ENCODE assay signal across 15 cellular contexts in the genomic region with DNA sequence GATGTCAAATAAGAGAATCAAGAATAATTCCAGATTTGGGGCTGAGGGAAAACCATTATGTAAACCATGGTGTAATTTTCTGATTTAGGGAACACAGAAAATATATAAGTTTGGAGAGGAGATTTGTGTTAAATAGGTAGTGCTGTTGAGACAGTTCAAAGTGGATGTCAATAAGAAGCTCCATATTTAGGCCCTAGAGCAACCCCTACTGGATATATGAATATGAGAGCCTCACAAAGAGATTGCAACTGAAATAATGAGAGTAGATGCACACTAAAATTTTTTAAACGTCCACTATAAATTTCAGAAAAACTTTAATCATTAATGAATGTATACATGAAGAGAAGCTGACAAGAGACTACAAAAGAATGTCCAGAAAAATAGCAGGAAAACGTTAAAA.
DNase-seq lines count a peak whose midpoint lies in the region; ATAC-seq and TF ChIP-seq lines count a peak whose summit lies in the region.
"Had no signal": no experiment of that assay in that cellular context is flagged by ENCODE, and none has a peak within 500 bp of the region (broad histone marks: within the 10 kb centered on the region; RNA-seq: fewer than 3 reads in every experiment).

No MANE protein-coding gene starts in this region.

- H3K4me3 Mint-ChIP-seq in H9: no peak overlapping the region
- H3K4me3 Mint-ChIP-seq in stimulated activated naive CD8-positive, alpha-beta T cell treated with anti-CD3 and anti-CD28 coated beads, Interleukin-15, amount 100 ng/mL, for 72 hours: no peak overlapping the region
- no peak overlapping the region for H3K4me3 Mint-ChIP-seq in activated CD4-positive, alpha-beta T cell treated with anti-CD3 and anti-CD28 coated beads, Interleukin-2, amount 10 ng/mL, durations not matched to agents 7 days and 5 days
- H3K4me3 Mint-ChIP-seq: T-helper 2 cell treated with Interferon-gamma antibody and Interleukin-4, amounts not matched to agents 5 μg/mL and 100 μg/mL, for 36 hours had no signal

- no peak for TF ChIP-seq CTCF in AG10803 (conservative IDR thresholded peaks at IDR 0.05; ENCODE audit: low read length)
- TF ChIP-seq CTCF in H9 (conservative IDR thresholded peaks at IDR 0.05): peak; percentile 49; the same call in 2 of the 3 replicates
- TF ChIP-seq CTCF in fibroblast of the aortic adventitia (IDR thresholded peaks at IDR 0.05; ENCODE audit: insufficient read depth, low read length): no peak

- no peak overlapping the region for H4K91ac ChIP-seq in H9 (ENCODE audit: insufficient read length, low read depth, low read length)

- H3K18ac ChIP-seq in H9 (ENCODE audit: insufficient read length, low read depth, low read length): no peak overlapping the region

- no peak overlapping the region for H3K23ac ChIP-seq in H9 (ENCODE audit: insufficient read length, low read depth, low read length)

- no peaks in the 10 kb centered on the region for H3K27me3 Mint-ChIP-seq in H9 (ENCODE audit: low read depth)
- no peaks in the 10 kb centered on the region for H3K27me3 Mint-ChIP-seq in stimulated activated naive CD8-positive, alpha-beta T cell treated with anti-CD3 and anti-CD28 coated beads, Interleukin-15, amount 100 ng/mL, for 72 hours
- H3K27me3 Mint-ChIP-seq in activated CD4-positive, alpha-beta T cell treated with anti-CD3 and anti-CD28 coated beads, Interleukin-2, amount 10 ng/mL, durations not matched to agents 7 days and 5 days: no peaks in the 10 kb centered on the region

- no peaks in the 10 kb centered on the region for H3K4me1 ChIP-seq in H9 (ENCODE audit: insufficient read depth, low read length)

- no peak overlapping the region for H3K27ac ChIP-seq in H9 (ENCODE audit: insufficient read length, low read depth, low read length)
- H3K27ac ChIP-seq: HL-60 had no signal

- H2BK15ac ChIP-seq in H9 (ENCODE audit: low read depth, low read length): no peak overlapping the region

- no peaks in the 10 kb centered on the region for H3K9me3 ChIP-seq in H9 (ENCODE audit: control insufficient read depth, low read depth, low read length)

- DNase-seq in AG10803 (ENCODE audit: low read depth) (peak; percentile 2), H9 (no peak), OCI-M1 (lab: John Stamatoyannopoulos, UW) (peak; percentile 59), fibroblast of the aortic adventitia (ENCODE audit: low read depth) (peak; percentile 2), hippocampal formation (lab: John Stamatoyannopoulos, UW) (no peak)
- no peak for DNase-seq in stimulated activated CD4-positive, alpha-beta T cell treated with anti-CD3 and anti-CD28 coated beads, Interleukin-12 subunit alpha, Interleukin-12 subunit beta, amount 100 ng/mL, for 4 hours
- DNase-seq in stimulated activated naive CD8-positive, alpha-beta T cell treated with anti-CD3 and anti-CD28 coated beads, Interleukin-15, amount 100 ng/mL, for 72 hours: no peak
- no peak for DNase-seq in activated CD4-positive, alpha-beta T cell treated with anti-CD3 and anti-CD28 coated beads, Interleukin-2, amount 10 ng/mL, durations not matched to agents 7 days and 5 days
- DNase-seq: central memory CD4-positive, alpha-beta T cell; DMS79 treated with DMSO at 0.1 percent for 48 hours; NCI-H345; stimulated activated naive CD4-positive, alpha-beta T cell treated with Interleukin-2 at 50 U/mL for 16 hours had no signal

- no peaks in the 10 kb centered on the region for H3K79me1 ChIP-seq in H9 (ENCODE audit: insufficient read depth, low read depth, low read length, poor library complexity, severe bottlenecking)

- H3K36me3 Mint-ChIP-seq in H9 (ENCODE audit: insufficient read depth in 1 of 3, low read depth in 3 of 3): no peaks in the 10 kb centered on the region
- no peaks in the 10 kb centered on the region for H3K36me3 Mint-ChIP-seq in activated CD4-positive, alpha-beta T cell treated with anti-CD3 and anti-CD28 coated beads, Interleukin-2, amount 10 ng/mL, durations not matched to agents 7 days and 5 days (ENCODE audit: low read depth)

- no peak overlapping the region for H4K5ac ChIP-seq in H9 (ENCODE audit: insufficient read length, low read depth, low read length)

- no peak overlapping the region for H2BK20ac ChIP-seq in H9 (ENCODE audit: low read depth, low read length, poor library complexity, severe bottlenecking)

- H2BK120ac ChIP-seq in H9 (ENCODE audit: low read depth, low read length, poor library complexity, severe bottlenecking): no peak overlapping the region

- no peaks in the 10 kb centered on the region for H3K9me3 Mint-ChIP-seq in H9
- H3K9me3 Mint-ChIP-seq in stimulated activated naive CD8-positive, alpha-beta T cell treated with anti-CD3 and anti-CD28 coated beads, Interleukin-15, amount 100 ng/mL, for 72 hours: peaks cover 0 to 14% of the 10 kb centered on the region in 2 donors
- H3K9me3 Mint-ChIP-seq in activated CD4-positive, alpha-beta T cell treated with anti-CD3 and anti-CD28 coated beads, Interleukin-2, amount 10 ng/mL, durations not matched to agents 7 days and 5 days: peaks cover 2% of the 10 kb centered on the region

- no peak overlapping the region for H4K8ac ChIP-seq in H9 (replicated peaks; ENCODE audit: insufficient read length, low read depth, low read length)

- no peaks in the 10 kb centered on the region for H3K27me3 ChIP-seq in H9 (ENCODE audit: insufficient read depth, low read length)

- no peak overlapping the region for H2AFZ ChIP-seq in H9 (ENCODE audit: low read length)

- no peak overlapping the region for H3K56ac ChIP-seq in H9 (ENCODE audit: insufficient read length, low read depth, low read length)

- H2BK12ac ChIP-seq in H9 (ENCODE audit: insufficient read length, low read depth, low read length): no peak overlapping the region

- no peak for ATAC-seq in stimulated activated naive CD8-positive, alpha-beta T cell treated with anti-CD3 and anti-CD28 coated beads, Interleukin-15, amount 100 ng/mL, for 72 hours
- ATAC-seq: HCT116 had no signal

- H3K4ac ChIP-seq in H9 (ENCODE audit: low read depth, low read length): no peak overlapping the region

- H2BK5ac ChIP-seq in H9 (ENCODE audit: insufficient read length, low read length): no peak overlapping the region

- H3K4me1 Mint-ChIP-seq in H9: no peaks in the 10 kb centered on the region
- H3K4me1 Mint-ChIP-seq in stimulated activated naive CD8-positive, alpha-beta T cell treated with anti-CD3 and anti-CD28 coated beads, Interleukin-15, amount 100 ng/mL, for 72 hours: no peaks in the 10 kb centered on the region
- no peaks in the 10 kb centered on the region for H3K4me1 Mint-ChIP-seq in activated CD4-positive, alpha-beta T cell treated with anti-CD3 and anti-CD28 coated beads, Interleukin-2, amount 10 ng/mL, durations not matched to agents 7 days and 5 days

- H3K4me3 ChIP-seq in AG10803 (ENCODE audit: low read length) (no peak overlapping the region), fibroblast of the aortic adventitia (ENCODE audit: low read depth, low read length) (no peak overlapping the region)

- WGBS in H9 (ENCODE audit: extremely low coverage, insufficient read length, low lambda C conversion rate): no CpG with 5 or more reads among the region's 2 CpGs

- no peaks in the 10 kb centered on the region for H3K79me2 ChIP-seq in H9 (ENCODE audit: insufficient read depth, low read length)

- no peak overlapping the region for H2AK5ac ChIP-seq in H9 (ENCODE audit: insufficient read length, low read length)

- H3K27ac Mint-ChIP-seq in H9: no peak overlapping the region
- no peak overlapping the region for H3K27ac Mint-ChIP-seq in stimulated activated naive CD8-positive, alpha-beta T cell treated with anti-CD3 and anti-CD28 coated beads, Interleukin-15, amount 100 ng/mL, for 72 hours
- no peak overlapping the region for H3K27ac Mint-ChIP-seq in activated CD4-positive, alpha-beta T cell treated with anti-CD3 and anti-CD28 coated beads, Interleukin-2, amount 10 ng/mL, durations not matched to agents 7 days and 5 days
- H3K27ac Mint-ChIP-seq: T-helper 2 cell treated with Interferon-gamma antibody and Interleukin-4, amounts not matched to agents 5 μg/mL and 100 μg/mL, for 36 hours had no signal

- no peak overlapping the region for H3T11ph ChIP-seq in H9 (ENCODE audit: low read length)

- POLR2A ChIA-PET in activated CD4-positive, alpha-beta T cell treated with anti-CD3 and anti-CD28 coated beads, Interleukin-2, amount 10 ng/mL, durations not matched to agents 7 days and 5 days (lab: Charles Lee): no interaction called here

- no peak overlapping the region for H3K14ac ChIP-seq in H9 (ENCODE audit: insufficient read depth, low read length)

- no peak overlapping the region for H3K4me2 ChIP-seq in H9 (ENCODE audit: insufficient read depth, insufficient read length, low read length)

- H4K20me1 ChIP-seq in H9 (ENCODE audit: control insufficient read depth, insufficient read depth, insufficient read length): no peaks in the 10 kb centered on the region

- H3K23me2 ChIP-seq in H9 (ENCODE audit: insufficient read length, low read depth, low read length, poor library complexity, severe bottlenecking): no peaks in the 10 kb centered on the region

- no peak overlapping the region for H3K9ac ChIP-seq in H9 (ENCODE audit: extremely low read depth, insufficient read length, low read length)

- CTCF ChIA-PET in activated CD4-positive, alpha-beta T cell treated with anti-CD3 and anti-CD28 coated beads, Interleukin-2, amount 10 ng/mL, durations not matched to agents 7 days and 5 days (lab: Charles Lee): no interaction called here

Comparison
In these comparisons a context has a peak if more than half of its experiments do, and no peak if none do; other contexts are left out.
1. DNase-seq: peak in AG10803 (single experiment), OCI-M1 (single experiment) and fibroblast of the aortic adventitia (single experiment); none in H9 (single experiment), stimulated activated CD4-positive, alpha-beta T cell treated with anti-CD3 and anti-CD28 coated beads, Interleukin-12 subunit alpha, Interleukin-12 subunit beta, amount 100 ng/mL, for 4 hours (single experiment), stimulated activated naive CD8-positive, alpha-beta T cell treated with anti-CD3 and anti-CD28 coated beads, Interleukin-15, amount 100 ng/mL, for 72 hours (0 of 2), hippocampal formation (0 of 2) and activated CD4-positive, alpha-beta T cell treated with anti-CD3 and anti-CD28 coated beads, Interleukin-2, amount 10 ng/mL, durations not matched to agents 7 days and 5 days (single experiment).